24 cellular contexts compared by ENCODE assay signal in genomic region chr9:10704720-10705119, GRCh38.
DNase-seq lines count a peak whose midpoint lies in the region; ATAC-seq, FAIRE-seq and TF ChIP-seq lines count a peak whose summit lies in the region.
"Had no signal": no experiment of that assay in that cellular context is flagged by ENCODE, and none has a peak within 500 bp of the region (broad histone marks: within the 10 kb centered on the region; RNA-seq: fewer than 3 reads in every experiment).

No MANE protein-coding gene starts in this region.

- in situ Hi-C loops in astrocyte of the cerebellum (cut with HindIII; ENCODE audit: low sequenced_read_pairs): no loop called here

- TF ChIP-seq CTCF in astrocyte of the cerebellum (IDR thresholded peaks at IDR 0.05; ENCODE audit: low read depth, low read length, missing control alignments): no peak

- no peak for FAIRE-seq in GM12891 (lab: Jason Lieb, UNC)
- FAIRE-seq: small intestine, TTC549 had no signal

- DNase-seq in HK-2 (ENCODE audit: unreplicated experiment) (peak; percentile 0), astrocyte of the cerebellum (ENCODE audit: low read depth) (peak; percentile 57), hepatic stellate cell (ENCODE audit: low spot score) (peak; percentile 11), non-pigmented ciliary epithelial cell (ENCODE audit: low read depth) (peak; percentile 60), GM12891 (ENCODE audit: insufficient read length, low spot score) (no peak), NCI-H1092 treated with DMSO at 0.1 percent for 48 hours (lab: John Stamatoyannopoulos, UW) (no peak)
- DNase-seq: activated CD4-positive, alpha-beta T cell treated with anti-CD3 and anti-CD28 coated beads for 36 hours; body of pancreas; cortex of kidney; DMS153; HCEC 1CT; hypothalamus; left colon; NCI-H2171 treated with DMSO at 0.1 percent for 48 hours; NCI-H69; SHP77; small intestine; stimulated activated naive CD8-positive, alpha-beta T cell treated with anti-CD3 and anti-CD28 coated beads, Interleukin-15, Interleukin-2, amounts not matched to agents 100 U/mL and 50 U/mL, for 24 hours; SW 1271; thyroid gland had no signal

- TF ChIP-seq POLR2A in GM12891 (IDR thresholded peaks at IDR 0.05; ENCODE audit: low read depth, low read length): no peak

- ATAC-seq in HG03354 (IDR thresholded peaks at IDR 0.05; ENCODE audit: poor library complexity, severe bottlenecking, unreplicated experiment) (no peak), GM19452 (IDR thresholded peaks at IDR 0.05; ENCODE audit: unreplicated experiment) (no peak)
- ATAC-seq: activated CD4-positive, alpha-beta T cell treated with anti-CD3 and anti-CD28 coated beads for 36 hours; activated naive CD4-positive, alpha-beta T cell treated with anti-CD3 and anti-CD28 coated beads, Interleukin-2, amount 50 U/mL, for 72 hours; body of pancreas; left colon; stimulated activated naive CD8-positive, alpha-beta T cell treated with anti-CD3 and anti-CD28 coated beads, Interleukin-15, Interleukin-2, amounts not matched to agents 100 U/mL and 50 U/mL, for 24 hours had no signal

- no peak overlapping the region for H3K4me3 ChIP-seq in astrocyte of the cerebellum (ENCODE audit: low read depth, low read length)
- H3K4me3 ChIP-seq: body of pancreas, thyroid gland had no signal

TF ChIP-seq in GM12891, 5 proteins besides CTCF, POLR2A, EP300 and RAD21:
- TF ChIP-seq SPI1 (IDR thresholded peaks at IDR 0.05; ENCODE audit: low read depth, low read length) (no peak), POLR2AphosphoS5 (IDR thresholded peaks at IDR 0.05; ENCODE audit: low read depth, low read length) (no peak), POU2F2 (IDR thresholded peaks at IDR 0.05; ENCODE audit: low read depth, low read length) (no peak), PAX5 (IDR thresholded peaks at IDR 0.05; ENCODE audit: insufficient read depth, low read length, severe bottlenecking) (no peak), TAF1 (IDR thresholded peaks at IDR 0.05; ENCODE audit: low read depth, low read length) (no peak)

Comparison
In these comparisons a context has a peak if more than half of its experiments do, and no peak if none do; other contexts are left out.
1. DNase-seq: peak in HK-2 (single experiment), astrocyte of the cerebellum (single experiment), hepatic stellate cell (single experiment) and non-pigmented ciliary epithelial cell (single experiment); none in GM12891 (single experiment) and NCI-H1092 treated with DMSO at 0.1 percent for 48 hours (single experiment).